Comparison of ENCODE assay signal across 1 cellular context in genomic region chr9:94866770-94867169, GRCh38.
TF ChIP-seq lines count a peak whose summit lies in the region.

No MANE protein-coding gene starts in this region.

TF ChIP-seq in SK-N-SH treated with all-trans-retinoic acid at 6 μM for 48 hours, 23 proteins besides CTCF, POLR2A, EP300 and RAD21 (continued from another document):
- 0 out of 2 replicates have a peak, but pooled peaks have one; percentile 57 for TF ChIP-seq PATZ1 (CRISPR knock-in tag; IDR thresholded peaks at IDR 0.05; ENCODE audit: borderline replicate concordance)
- peak; percentile 67; the same call in 1 of the 2 replicates for TF ChIP-seq TCF4 (CRISPR knock-in tag; IDR thresholded peaks at IDR 0.05; ENCODE audit: borderline replicate concordance)
- TF ChIP-seq RARB (CRISPR knock-in tag; IDR thresholded peaks at IDR 0.05): no peak
- no peak for TF ChIP-seq ZNF565 (CRISPR knock-in tag; conservative IDR thresholded peaks at IDR 0.05; ENCODE audit: low read depth)
- TF ChIP-seq ZFP3 (CRISPR knock-in tag; IDR thresholded peaks at IDR 0.05): no peak; the same call in 1 of the 2 replicates
- TF ChIP-seq CSDC2 (CRISPR knock-in tag; IDR thresholded peaks at IDR 0.05): no peak
- TF ChIP-seq CREB5 (CRISPR knock-in tag; IDR thresholded peaks at IDR 0.05; ENCODE audit: low read depth): peak; percentile 66; the same call in 1 of the 2 replicates
- no peak for TF ChIP-seq GLIS3 (CRISPR knock-in tag; IDR thresholded peaks at IDR 0.05)
